In genomic region chr15:34969340-34970097, GRCh38 we compare ENCODE assay signal across 8 cellular contexts. TPM values are rescaled to one million over a fixed set of nuclear protein-coding genes. Genes with fewer than 3 reads are reported as not detected.
DNase-seq lines count a peak whose midpoint lies in the region; ATAC-seq and TF ChIP-seq lines count a peak whose summit lies in the region.

TSS of gene AQR (minus strand) at chr15:34969742. CDS start at chr15:34969613, 129 bp downstream.

- WGBS in trophoblast cell (ENCODE audit: extremely low coverage, insufficient coverage, insufficient read length): no CpG with 5 or more reads among the region's 44 CpGs
- 0% methylated on average over 4 to 44 of the region's 44 CpGs for WGBS in transverse colon (ENCODE audit: low coverage in 1 of 2), 2 donors

- DNase-seq in NCI-H1417 (lab: John Stamatoyannopoulos, UW): peak; percentile 91 to 98 (median 96)
- DNase-seq in SW 1271 (lab: John Stamatoyannopoulos, UW): peak; percentile 83 to 92
- peak; percentile 88 for DNase-seq in activated naive CD8-positive, alpha-beta T cell treated with anti-CD3 and anti-CD28 coated beads, Interleukin-2, amount 50 U/mL, for 16 hours (ENCODE audit: low read depth, low spot score)
- DNase-seq in cardiac muscle cell (ENCODE audit: low read depth in 1 of 2, low spot score in 1 of 2): peak; percentile 98 to 99
- peak; percentile 99 for DNase-seq in trophoblast cell
- peak; percentile 96 for DNase-seq in transverse colon

- H2AK5ac ChIP-seq in trophoblast cell (ENCODE audit: low read length): peak within 1 kb of the TSS; percentile 56

- TF ChIP-seq POLR2A in transverse colon (IDR thresholded peaks at IDR 0.05): peak; percentile 84

- peak; percentile 98 for ATAC-seq in HG02763 (IDR thresholded peaks at IDR 0.05; ENCODE audit: unreplicated experiment)

- peak within 1 kb of the TSS; percentile 100 for H4K8ac ChIP-seq in trophoblast cell (ENCODE audit: low read depth, low read length)

- peak within 1 kb of the TSS; percentile 99 for H2AFZ ChIP-seq in trophoblast cell (ENCODE audit: insufficient read depth, low read length, poor library complexity)

- peak within 1 kb of the TSS; percentile 100 for H3K4me3 ChIP-seq in cardiac muscle cell
- H3K4me3 ChIP-seq in trophoblast cell (ENCODE audit: low read depth, low read length): peak within 1 kb of the TSS; percentile 93
- peak within 1 kb of the TSS; percentile 83 to 97 (median 90) for H3K4me3 ChIP-seq in transverse colon

- no peak within 1 kb of the TSS for H3K23ac ChIP-seq in trophoblast cell (ENCODE audit: low read length)

- in situ Hi-C loops in transverse colon (cut with MboI; ENCODE audit: low pct_ligation_motif_present in 1 of 4, low pct_unique_long_range_greater_than_20kb in 1 of 4, low sequenced_read_pairs in 3 of 4): no loop called here

- H3K27ac ChIP-seq in cardiac muscle cell: peak within 1 kb of the TSS; percentile 92
- H3K27ac ChIP-seq in trophoblast cell (ENCODE audit: low read depth, low read length): peak within 1 kb of the TSS; percentile 40
- peak within 1 kb of the TSS; percentile 73 to 92 (median 89) for H3K27ac ChIP-seq in transverse colon

- peak within 1 kb of the TSS; percentile 90 for H3K9ac ChIP-seq in trophoblast cell (ENCODE audit: low read length)

- intact Hi-C loops in transverse colon (cut with DNase I; ENCODE audit: low total_unique reads): no loop called here

- H3K4ac ChIP-seq in trophoblast cell (ENCODE audit: low read depth, low read length): peak within 1 kb of the TSS; percentile 81

- peak within 1 kb of the TSS; percentile 90 for H2BK5ac ChIP-seq in trophoblast cell (ENCODE audit: low read depth, low read length, poor library complexity)

- H3K9me3 ChIP-seq in cardiac muscle cell (ENCODE audit: low read depth) (no peaks in the 10 kb centered on the region), trophoblast cell (ENCODE audit: insufficient read depth, low read depth, low read length) (no peaks in the 10 kb centered on the region), transverse colon (no peaks in the 10 kb centered on the region)

- H3K14ac ChIP-seq in trophoblast cell (ENCODE audit: low read length): peak within 1 kb of the TSS; percentile 98

- H2BK120ac ChIP-seq in trophoblast cell (ENCODE audit: insufficient read depth, low read length, poor library complexity): peak within 1 kb of the TSS; percentile 84

- H3K18ac ChIP-seq in trophoblast cell (ENCODE audit: low read length): peak within 1 kb of the TSS; percentile 97

- TF ChIP-seq CTCF in GM12874 (IDR thresholded peaks at IDR 0.05; ENCODE audit: insufficient read depth, low read depth, low read length) (peak; percentile 91), cardiac muscle cell (IDR thresholded peaks at IDR 0.05; ENCODE audit: low read depth, low read length) (peak; percentile 79), transverse colon (IDR thresholded peaks at IDR 0.05) (peak; percentile 87 to 95 (median 88))

- H4K91ac ChIP-seq in trophoblast cell (ENCODE audit: low read depth, low read length): peak within 1 kb of the TSS; percentile 52

- H4K12ac ChIP-seq in trophoblast cell (ENCODE audit: low read depth, low read length): peak within 1 kb of the TSS; percentile 100

- H2BK12ac ChIP-seq in trophoblast cell (ENCODE audit: low read length): no peak within 1 kb of the TSS

- peaks cover 5% of the 10 kb centered on the region for H3K79me2 ChIP-seq in trophoblast cell (ENCODE audit: control insufficient read depth, insufficient read depth, low read length, poor library complexity)

- H3K4me2 ChIP-seq in trophoblast cell (ENCODE audit: low read length): peak within 1 kb of the TSS; percentile 98

- H3K27me3 ChIP-seq in cardiac muscle cell (no peaks in the 10 kb centered on the region), trophoblast cell (ENCODE audit: insufficient read depth, low read length) (no peaks in the 10 kb centered on the region), transverse colon (no peaks in the 10 kb centered on the region)

- TF ChIP-seq EP300 in transverse colon (IDR thresholded peaks at IDR 0.05; ENCODE audit: low read depth): no peak

- H3K4me1 ChIP-seq in cardiac muscle cell (ENCODE audit: low read depth): peaks cover 11% of the 10 kb centered on the region
- peaks cover 3% of the 10 kb centered on the region in 2 experiments for H3K4me1 ChIP-seq in trophoblast cell (ENCODE audit: control insufficient read depth in 1 of 2, insufficient read depth in 2 of 2, low read length in 2 of 2)
- H3K4me1 ChIP-seq in transverse colon: peaks cover 9 to 35% (median 16%) of the 10 kb centered on the region in 4 donors

- peaks cover 2% of the 10 kb centered on the region for H3K79me1 ChIP-seq in trophoblast cell (ENCODE audit: low read length)

- H3K36me3 ChIP-seq in cardiac muscle cell: no peaks in the 10 kb centered on the region
- no peaks in the 10 kb centered on the region for H3K36me3 ChIP-seq in trophoblast cell (ENCODE audit: control insufficient read depth in 1 of 2, insufficient read depth in 2 of 2, low read length in 2 of 2)
- H3K36me3 ChIP-seq in transverse colon: no peaks in the 10 kb centered on the region

RNA-seq across cellular contexts. Expression of gene AQR, which starts in this region (rescaled TPM):
- total RNA-seq in cardiac muscle cell (16.0 and 20.6 TPM in 2 replicates), transverse colon (10 to 100 TPM; 13.8 to 25.7 (median 23.5) TPM)
- 14.6 and 14.7 TPM in 2 replicates for polyA plus RNA-seq in cardiac muscle cell
- 21.1 and 23.1 TPM in 2 replicates for polyA plus RNA-seq in trophoblast cell (2013)

Comparison
In these comparisons a context has a peak if more than half of its experiments do, and no peak if none do; other contexts are left out.
1. Peak in every context shown above with its lines: DNase-seq, ATAC-seq, H3K4me3 ChIP-seq and H3K27ac ChIP-seq.
2. H3K27ac ChIP-seq: peak in every context shown above with its lines; median percentile 92 in cardiac muscle cell; 89 in transverse colon; 40 in trophoblast cell.